Comparison of ENCODE assay signal across 16 cellular contexts in the genomic region with DNA sequence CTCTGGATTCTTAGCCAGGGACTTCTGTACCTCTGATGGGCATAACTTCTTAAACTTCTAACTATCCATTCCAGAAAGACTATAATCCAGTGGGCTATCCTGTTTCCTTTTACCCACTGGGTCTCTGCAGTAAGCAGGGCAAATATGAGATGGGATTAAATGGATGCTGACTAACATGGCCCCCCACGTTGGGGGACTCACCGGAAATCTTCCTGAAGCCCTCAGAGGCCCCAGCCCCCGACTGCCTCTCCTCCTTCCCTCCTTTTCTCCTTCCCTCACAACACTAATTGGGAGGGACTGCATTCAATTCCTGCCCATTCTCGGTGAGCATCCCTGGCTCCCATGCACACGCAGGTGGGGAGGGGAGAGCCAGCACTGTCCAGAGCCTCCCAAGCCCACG.
A peak's percentile ranks its signal among the peaks of the same experiment; 100 is the strongest.
DNase-seq lines count a peak whose midpoint lies in the region; ATAC-seq and TF ChIP-seq lines count a peak whose summit lies in the region.
"Had no signal": no experiment of that assay in that cellular context is flagged by ENCODE, and none has a peak within 500 bp of the region (broad histone marks: within the 10 kb centered on the region; RNA-seq: fewer than 3 reads in every experiment).

No MANE protein-coding gene starts in this region.

- peak overlapping the region; percentile 17 for H3K4ac ChIP-seq in trophoblast cell (ENCODE audit: low read depth, low read length)

- no peak overlapping the region for H3K4me2 ChIP-seq in trophoblast cell (ENCODE audit: low read length)

- CTCF ChIA-PET in Calu3 (lab: Charles Lee) = no interaction called here

- H3K9ac ChIP-seq in trophoblast cell (ENCODE audit: low read length) = no peak overlapping the region

- no peaks in the 10 kb centered on the region for H3K27me3 ChIP-seq in ACC112 (ENCODE audit: insufficient read depth, low read length)
- no peaks in the 10 kb centered on the region for H3K27me3 ChIP-seq in trophoblast cell (ENCODE audit: insufficient read depth, low read length)

- intact Hi-C loops in Calu3 (cut with micrococcal nuclease; ENCODE audit: unreplicated experiment) = no loop called here

- H3K36me3 ChIP-seq in ACC112 (ENCODE audit: insufficient read depth, low read length) = no peaks in the 10 kb centered on the region
- H3K36me3 ChIP-seq in trophoblast cell (ENCODE audit: control insufficient read depth in 1 of 2, insufficient read depth in 2 of 2, low read length in 2 of 2) = peaks cover 6 to 13% of the 10 kb centered on the region in 2 experiments

- H3K4me1 Mint-ChIP-seq in Calu3 (ENCODE audit: low read depth, unreplicated experiment) = no peaks in the 10 kb centered on the region

- H3K27me3 Mint-ChIP-seq in Calu3 (ENCODE audit: unreplicated experiment) = no peaks in the 10 kb centered on the region
- H3K27me3 Mint-ChIP-seq: activated CD4-positive, alpha-beta memory T cell treated with anti-CD3 and anti-CD28 coated beads, Interleukin-2, amount 10 ng/mL, durations not matched to agents 7 days and 5 days; activated naive CD4-positive, alpha-beta T cell treated with anti-CD3 and anti-CD28 coated beads, Interleukin-2, amount 10 ng/mL, durations not matched to agents 7 days and 5 days had no signal

- H3K9me3 ChIP-seq in trophoblast cell (ENCODE audit: insufficient read depth, low read depth, low read length) = no peaks in the 10 kb centered on the region

- no peak overlapping the region for H4K8ac ChIP-seq in trophoblast cell (ENCODE audit: low read depth, low read length)

- H3K4me3 ChIP-seq in ACC112 (ENCODE audit: low read depth, low read length) (peak overlapping the region; percentile 72), fibroblast of the aortic adventitia (ENCODE audit: low read depth, low read length) (peak overlapping the region; percentile 66), trophoblast cell (ENCODE audit: low read depth, low read length) (no peak overlapping the region)

- no peak overlapping the region for H3K4me3 Mint-ChIP-seq in Calu3 (ENCODE audit: low read depth, unreplicated experiment)
- H3K4me3 Mint-ChIP-seq: activated CD4-positive, alpha-beta memory T cell treated with anti-CD3 and anti-CD28 coated beads, Interleukin-2, amount 10 ng/mL, durations not matched to agents 7 days and 5 days; activated naive CD4-positive, alpha-beta T cell treated with anti-CD3 and anti-CD28 coated beads, Interleukin-2, amount 10 ng/mL, durations not matched to agents 7 days and 5 days had no signal

- H3K9me3 Mint-ChIP-seq in Calu3 (ENCODE audit: low read depth, unreplicated experiment) = no peaks in the 10 kb centered on the region
- H3K9me3 Mint-ChIP-seq: activated CD4-positive, alpha-beta memory T cell treated with anti-CD3 and anti-CD28 coated beads, Interleukin-2, amount 10 ng/mL, durations not matched to agents 7 days and 5 days; activated naive CD4-positive, alpha-beta T cell treated with anti-CD3 and anti-CD28 coated beads, Interleukin-2, amount 10 ng/mL, durations not matched to agents 7 days and 5 days had no signal

- peak overlapping the region; percentile 28 for H2AK5ac ChIP-seq in trophoblast cell (ENCODE audit: low read length)

- no peaks in the 10 kb centered on the region for H3K36me3 Mint-ChIP-seq in Calu3 (ENCODE audit: insufficient read depth, unreplicated experiment)

- no peak overlapping the region for H2BK120ac ChIP-seq in trophoblast cell (ENCODE audit: insufficient read depth, low read length, poor library complexity)

- H2BK5ac ChIP-seq in trophoblast cell (ENCODE audit: low read depth, low read length, poor library complexity) = no peak overlapping the region

- H3K14ac ChIP-seq in trophoblast cell (ENCODE audit: low read length) = peak overlapping the region; percentile 12

- no peak for TF ChIP-seq CTCF in VCaP (conservative IDR thresholded peaks at IDR 0.05)
- no peak for TF ChIP-seq CTCF in fibroblast of the aortic adventitia (IDR thresholded peaks at IDR 0.05; ENCODE audit: insufficient read depth, low read length)
- TF ChIP-seq CTCF in Calu3 (IDR thresholded peaks at IDR 0.05; ENCODE audit: unreplicated experiment) = no peak

- BruUV-seq in Calu3 (replicated peaks; lab: Mats Ljungman, UMichigan) = no TSS peak

- peak overlapping the region; percentile 42 for H3K18ac ChIP-seq in trophoblast cell (ENCODE audit: low read length)

- DNase-seq in fibroblast of the aortic adventitia (ENCODE audit: low read depth) = no peak
- DNase-seq in trophoblast cell = no peak
- no peak for DNase-seq in Calu3
- no peak for DNase-seq in DMS 273 (lab: John Stamatoyannopoulos, UW; ENCODE audit: unreplicated experiment)
- DNase-seq: activated CD4-positive, alpha-beta memory T cell treated with anti-CD3 and anti-CD28 coated beads, Interleukin-2, amount 10 ng/mL, durations not matched to agents 7 days and 5 days; activated naive CD4-positive, alpha-beta T cell treated with anti-CD3 and anti-CD28 coated beads, Interleukin-2, amount 10 ng/mL, durations not matched to agents 7 days and 5 days; effector CD4-positive, alpha-beta T cell; NCI-H1436 treated with DMSO at 0.1 percent for 48 hours; NCI-H748 treated with DMSO at 0.1 percent for 48 hours; stimulated activated CD4-positive, alpha-beta T cell treated with anti-CD3 and anti-CD28 coated beads, Interleukin-1b, Interleukin-23, amount 100 ng/mL, for 48 hours; stimulated activated naive CD8-positive, alpha-beta T cell treated with anti-CD3 and anti-CD28 coated beads, Interleukin-15, Interleukin-2, amounts not matched to agents 100 U/mL and 50 U/mL, for 24 hours; SW 1271 had no signal

- H4K12ac ChIP-seq in trophoblast cell (ENCODE audit: low read depth, low read length) = no peak overlapping the region

- H2BK12ac ChIP-seq in trophoblast cell (ENCODE audit: low read length) = peak overlapping the region; percentile 30

- H3K4me1 ChIP-seq in ACC112 (ENCODE audit: control insufficient read depth, insufficient read depth, low read length, unreplicated experiment) = peaks cover 22% of the 10 kb centered on the region
- peaks cover 40 to 48% of the 10 kb centered on the region in 2 experiments for H3K4me1 ChIP-seq in trophoblast cell (ENCODE audit: control insufficient read depth in 1 of 2, insufficient read depth in 2 of 2, low read length in 2 of 2)

- H3K23ac ChIP-seq in trophoblast cell (ENCODE audit: low read length) = no peak overlapping the region

- no peak overlapping the region for H3K27ac Mint-ChIP-seq in Calu3 (ENCODE audit: unreplicated experiment)
- H3K27ac Mint-ChIP-seq: activated CD4-positive, alpha-beta memory T cell treated with anti-CD3 and anti-CD28 coated beads, Interleukin-2, amount 10 ng/mL, durations not matched to agents 7 days and 5 days; activated naive CD4-positive, alpha-beta T cell treated with anti-CD3 and anti-CD28 coated beads, Interleukin-2, amount 10 ng/mL, durations not matched to agents 7 days and 5 days had no signal

- H2AFZ ChIP-seq in ACC112 (ENCODE audit: low read length, unreplicated experiment) (no peak overlapping the region), trophoblast cell (ENCODE audit: insufficient read depth, low read length, poor library complexity) (peak overlapping the region; percentile 25)

- WGBS in trophoblast cell (ENCODE audit: extremely low coverage, insufficient coverage, insufficient read length) = no CpG with 5 or more reads among the region's 6 CpGs

- no peak for ATAC-seq in HG03442 (IDR thresholded peaks at IDR 0.05; ENCODE audit: unreplicated experiment)
- no peak for ATAC-seq in HG03521 (IDR thresholded peaks at IDR 0.05; ENCODE audit: unreplicated experiment)
- ATAC-seq: stimulated activated naive CD8-positive, alpha-beta T cell treated with anti-CD3 and anti-CD28 coated beads, Interleukin-15, Interleukin-2, amounts not matched to agents 100 U/mL and 50 U/mL, for 24 hours had no signal

- peaks cover 4% of the 10 kb centered on the region for H3K79me2 ChIP-seq in ACC112 (ENCODE audit: control insufficient read depth, insufficient read depth, low read length, unreplicated experiment)
- peaks cover 4% of the 10 kb centered on the region for H3K79me2 ChIP-seq in trophoblast cell (ENCODE audit: control insufficient read depth, insufficient read depth, low read length, poor library complexity)

- peaks cover 10% of the 10 kb centered on the region for H3K79me1 ChIP-seq in trophoblast cell (ENCODE audit: low read length)

- H3K27ac ChIP-seq in ACC112 (ENCODE audit: low read depth, low read length) = peak overlapping the region; percentile 90
- peak overlapping the region; percentile 92; the same call in 1 of the 2 replicates for H3K27ac ChIP-seq in VCaP
- H3K27ac ChIP-seq in trophoblast cell (ENCODE audit: low read depth, low read length) = peak overlapping the region; percentile 4

- H4K91ac ChIP-seq in trophoblast cell (ENCODE audit: low read depth, low read length) = peak overlapping the region; percentile 25

Comparison
In these comparisons a context has a peak if more than half of its experiments do, and no peak if none do; other contexts are left out.
1. H3K27ac ChIP-seq: peak in every context shown above with its lines; median percentile 92 in VCaP; 90 in ACC112; 4 in trophoblast cell.